26 cellular contexts compared by ENCODE assay signal in genomic region chr3:126051741-126052140, GRCh38. TPM values are rescaled to one million over a fixed set of nuclear protein-coding genes. Genes with fewer than 3 reads are reported as not detected.
A peak's percentile ranks its signal among the peaks of the same experiment; 100 is the strongest.
DNase-seq lines count a peak whose midpoint lies in the region; ATAC-seq, FAIRE-seq and TF ChIP-seq lines count a peak whose summit lies in the region.
"Had no signal": no experiment of that assay in that cellular context is flagged by ENCODE, and none has a peak within 500 bp of the region (broad histone marks: within the 10 kb centered on the region; RNA-seq: fewer than 3 reads in every experiment).

No MANE protein-coding gene starts in this region.

- no peak for ATAC-seq in lung (ENCODE audit: insufficient read depth, low FRiP score)
- ATAC-seq in GM21381 (IDR thresholded peaks at IDR 0.05; ENCODE audit: unreplicated experiment), result no peak
- ATAC-seq in HG03565 (IDR thresholded peaks at IDR 0.05; ENCODE audit: unreplicated experiment), result no peak
- ATAC-seq: K562, left colon, pancreas had no signal

- DNase-seq in GM18507 (ENCODE audit: extremely low spot score, insufficient read length, low read depth), result no peak
- peak; percentile 14 for DNase-seq in LHCN-M2 (ENCODE audit: low read depth)
- DNase-seq in lung (ENCODE audit: low spot score), result peak; percentile 23
- DNase-seq in stromal cell of bone marrow (ENCODE audit: low read depth), result peak; percentile 23
- DNase-seq in hepatic stellate cell (ENCODE audit: low spot score), result no peak
- DNase-seq: activated CD4-positive, alpha-beta T cell treated with anti-CD3 and anti-CD28 coated beads for 4 hours; activated effector memory CD4-positive, alpha-beta T cell treated with Interleukin-2 at 50 U/mL for 16 hours; COR-L47; DMS53; GOT3; HFFc6; left colon; MM.1S; NCI-H146; NCI-H748 treated with DMSO at 0.1 percent for 48 hours; pancreas; SHP77; stimulated activated CD4-positive, alpha-beta T cell treated with anti-CD3 and anti-CD28 coated beads, Interleukin-1b, Interleukin-23, amount 100 ng/mL, for 48 hours had no signal

- H3K9me3 ChIP-seq in lung (ENCODE audit: control insufficient read depth in 2 of 2, insufficient read depth in 1 of 2, low read length in 1 of 2), result peaks cover 0 to 2% of the 10 kb centered on the region in 2 donors
- H3K9me3 ChIP-seq: BLaER1, pancreas, Peyer's patch, thoracic aorta, vagina had no signal

- TF ChIP-seq CTCF in lung (IDR thresholded peaks at IDR 0.05; ENCODE audit: control extremely low read depth, extremely low read depth), result no peak

- H3K27ac ChIP-seq in lung (ENCODE audit: low read depth in 1 of 2, low read length in 1 of 2), result no peak overlapping the region
- H3K27ac ChIP-seq: pancreas, thoracic aorta, vagina had no signal

- peak; percentile 47 for FAIRE-seq in GM18507 (lab: Jason Lieb, UNC)
- FAIRE-seq: HTR-8/SVneo, K562, pancreas had no signal

- H3K27me3 ChIP-seq in lung (ENCODE audit: control insufficient read depth, insufficient read depth), result no peaks in the 10 kb centered on the region
- H3K27me3 ChIP-seq: BLaER1, pancreas, Peyer's patch, vagina had no signal

- peaks cover 0 to 8% of the 10 kb centered on the region in 2 donors for H3K36me3 ChIP-seq in lung (ENCODE audit: control insufficient read depth in 2 of 2, insufficient read depth in 2 of 2, low read length in 2 of 2)
- H3K36me3 ChIP-seq: pancreas, Peyer's patch had no signal

- WGBS in lung, 2 donors, result 95 to 97% methylated on average over 4 of the region's 4 CpGs

- no peaks in the 10 kb centered on the region for H3K4me1 ChIP-seq in lung (ENCODE audit: control insufficient read depth in 2 of 2, insufficient read depth in 2 of 2, low read length in 2 of 2)
- H3K4me1 ChIP-seq: pancreas had no signal

- H3K4me3 ChIP-seq in lung, result no peak overlapping the region
- H3K4me3 ChIP-seq: BLaER1, K562, pancreas, Peyer's patch, thoracic aorta, vagina had no signal

RNA-seq across cellular contexts. Expression of gene SLC41A3, which starts 32.2 kb away (rescaled TPM):
- total RNA-seq in LHCN-M2 (2014; rRNA removed) (41.2 and 45.6 TPM in 2 replicates), lung (10 to 100 TPM; 37.8 to 50.2 TPM)
- 43.7 TPM for polyA plus RNA-seq in LHCN-M2 (2012)
- 10 to 100 TPM; 16.9 to 31.9 TPM for polyA plus RNA-seq in lung

Comparison
In these comparisons a context has a peak if more than half of its experiments do, and no peak if none do; other contexts are left out.
1. DNase-seq: peak in LHCN-M2 (single experiment), lung (single experiment) and stromal cell of bone marrow (single experiment); none in GM18507 (single experiment) and hepatic stellate cell (single experiment).